35 cellular contexts compared by ENCODE assay signal in genomic region chr9:31808770-31809169, GRCh38.
"Had no signal": no experiment of that assay in that cellular context is flagged by ENCODE, and none has a peak within 500 bp of the region (broad histone marks: within the 10 kb centered on the region; RNA-seq: fewer than 3 reads in every experiment).

No MANE protein-coding gene starts in this region.

- H3K27me3 ChIP-seq: brain microvascular endothelial cell had no signal

- H3K4me3 ChIP-seq: PC-9 had no signal

- DNase-seq: activated B cell treated with CpG ODN at 0.5 μM for 24 hours; activated CD4-positive, alpha-beta memory T cell treated with anti-CD3 and anti-CD28 coated beads, Interleukin-2, amount 10 ng/mL, durations not matched to agents 7 days and 5 days; activated CD4-positive, alpha-beta T cell treated with anti-CD3 and anti-CD28 coated beads for 4 hours; activated CD4-positive, alpha-beta T cell treated with anti-CD3 and anti-CD28 coated beads, Interleukin-2, amount 50 U/mL, for 1 hour; activated CD4-positive, CD25-positive, alpha-beta regulatory T cell treated with anti-CD3 and anti-CD28 coated beads, Interleukin-2, amount 50 U/mL, for 72 hours; activated CD8-positive, alpha-beta memory T cell treated with anti-CD3 and anti-CD28 coated beads for 24 hours; activated CD8-positive, alpha-beta memory T cell treated with anti-CD3 and anti-CD28 coated beads, Interleukin-2, amount 10 ng/mL, durations not matched to agents 7 days and 5 days; activated CD8-positive, alpha-beta memory T cell treated with anti-CD3 and anti-CD28 coated beads, Interleukin-2, amount 50 U/mL, for 48 hours; activated effector memory CD4-positive, alpha-beta T cell treated with anti-CD3 and anti-CD28 coated beads, Interleukin-2, amount 50 U/mL, for 16 hours; activated naive CD4-positive, alpha-beta T cell; activated naive CD4-positive, alpha-beta T cell treated with anti-CD3 and anti-CD28 coated beads, Interleukin-2, amount 50 U/mL, for 16 hours; activated naive CD8-positive, alpha-beta T cell treated with anti-CD3 and anti-CD28 coated beads for 36 hours; activated T-cell treated with anti-CD3 and anti-CD28 coated beads, Interleukin-2, amount 50 U/mL, for 48 hours; amniotic stem cell; aorta; brain microvascular endothelial cell; central memory CD4-positive, alpha-beta T cell; Karpas-422; KBM-7; NCI-H1105; NCI-H1417 treated with DMSO at 0.1 percent for 48 hours; NCI-H187 treated with DMSO at 0.1 percent for 48 hours; NCI-H2081; NCI-H2171 treated with DMSO at 0.1 percent for 48 hours; NCI-H226; NCI-H446 treated with DMSO at 0.1 percent for 48 hours; NCI-H524; NK-92 treated with Interleukin-12 subunit alpha and Interleukin-12 subunit beta, amount 100 ng/mL, for 24 hours; PC-9; SIG-M5; T-cell; T-helper 2 cell; T-helper 9 cell had no signal

- H3K36me3 ChIP-seq: brain microvascular endothelial cell had no signal

- H3K27ac ChIP-seq: brain microvascular endothelial cell, PC-9, RWPE1, VCaP had no signal
